1 cellular context compared by ENCODE assay signal in genomic region chr1:214044438-214045214, GRCh38.
TF ChIP-seq lines count a peak whose summit lies in the region.

No MANE protein-coding gene starts in this region.

TF ChIP-seq in HepG2, 621 proteins besides CTCF, POLR2A, EP300 and RAD21 (continued from another document and continues in another):
- no peak for TF ChIP-seq ZNF407 (CRISPR knock-in tag; IDR thresholded peaks at IDR 0.05; ENCODE audit: not compliant biosample characterization)
- TF ChIP-seq U2AF2 (IDR thresholded peaks at IDR 0.05; ENCODE audit: low read depth, low read length): no peak
- TF ChIP-seq SMYD3 (CRISPR knock-in tag; IDR thresholded peaks at IDR 0.05): no peak
- TF ChIP-seq CHD2 (IDR thresholded peaks at IDR 0.05; ENCODE audit: low read depth, low read length): no peak
- TF ChIP-seq ZMYM2 (CRISPR knock-in tag; IDR thresholded peaks at IDR 0.05): no peak
- TF ChIP-seq ZNF562 (CRISPR knock-in tag; IDR thresholded peaks at IDR 0.05; ENCODE audit: borderline replicate concordance): no peak
- TF ChIP-seq E2F1 (CRISPR knock-in tag; IDR thresholded peaks at IDR 0.05): no peak
- TF ChIP-seq MYC (CRISPR knock-in tag; IDR thresholded peaks at IDR 0.05; ENCODE audit: borderline replicate concordance): no peak
- TF ChIP-seq YEATS2 (CRISPR knock-in tag; IDR thresholded peaks at IDR 0.05; ENCODE audit: borderline replicate concordance): no peak
- TF ChIP-seq GZF1 (CRISPR knock-in tag; IDR thresholded peaks at IDR 0.05): no peak
- no peak for TF ChIP-seq ZNF724P (CRISPR knock-in tag; IDR thresholded peaks at IDR 0.05; ENCODE audit: borderline replicate concordance)
- no peak for TF ChIP-seq KDM5B (CRISPR knock-in tag; IDR thresholded peaks at IDR 0.05; ENCODE audit: borderline replicate concordance)
- no peak for TF ChIP-seq RFX3 (CRISPR knock-in tag; IDR thresholded peaks at IDR 0.05)
- no peak for TF ChIP-seq BHLHE40 (IDR thresholded peaks at IDR 0.05; ENCODE audit: low read length)
- TF ChIP-seq ZNF776 (CRISPR knock-in tag; IDR thresholded peaks at IDR 0.05): no peak
- TF ChIP-seq PATZ1 (CRISPR knock-in tag; IDR thresholded peaks at IDR 0.05): peak; percentile 50; the same call in 1 of the 2 replicates
- TF ChIP-seq ZSCAN31 (CRISPR knock-in tag; IDR thresholded peaks at IDR 0.05; ENCODE audit: low read depth): no peak
- TF ChIP-seq ZNF780A (CRISPR knock-in tag; IDR thresholded peaks at IDR 0.05): no peak
- TF ChIP-seq ZNF350 (CRISPR knock-in tag; IDR thresholded peaks at IDR 0.05; ENCODE audit: borderline replicate concordance, low read depth): no peak
- no peak for TF ChIP-seq TARDBP (CRISPR knock-in tag; IDR thresholded peaks at IDR 0.05)
- no peak for TF ChIP-seq ZBTB42 (CRISPR knock-in tag; IDR thresholded peaks at IDR 0.05)
- TF ChIP-seq ASH2L (IDR thresholded peaks at IDR 0.05; ENCODE audit: insufficient read length, low read depth, low read length): no peak
- TF ChIP-seq GRHL1 (CRISPR knock-in tag; conservative IDR thresholded peaks at IDR 0.05): no peak
- peak; percentile 40; the same call in 1 of the 2 replicates for TF ChIP-seq PITX1 (CRISPR knock-in tag; IDR thresholded peaks at IDR 0.05)
- no peak for TF ChIP-seq TFDP2 (CRISPR knock-in tag; IDR thresholded peaks at IDR 0.05)
- no peak for TF ChIP-seq CSRNP2 (CRISPR knock-in tag; conservative IDR thresholded peaks at IDR 0.05; ENCODE audit: low read depth)
- no peak for TF ChIP-seq PRPF4 (IDR thresholded peaks at IDR 0.05; ENCODE audit: low read depth, low read length, poor library complexity, severe bottlenecking)
- TF ChIP-seq ZXDC (CRISPR knock-in tag; IDR thresholded peaks at IDR 0.05): no peak
- TF ChIP-seq IKZF1 (IDR thresholded peaks at IDR 0.05): no peak
- TF ChIP-seq ZBTB39 (CRISPR knock-in tag; IDR thresholded peaks at IDR 0.05): peak; percentile 72; the same call in 1 of the 2 replicates
- TF ChIP-seq GPN1 (CRISPR knock-in tag; IDR thresholded peaks at IDR 0.05; ENCODE audit: borderline replicate concordance): no peak
- TF ChIP-seq GLMP (CRISPR knock-in tag; IDR thresholded peaks at IDR 0.05; ENCODE audit: borderline replicate concordance): no peak
- TF ChIP-seq ZFY (CRISPR knock-in tag; IDR thresholded peaks at IDR 0.05): no peak; the same call in none of the 2 replicates
- TF ChIP-seq NKX3-1 (CRISPR knock-in tag; IDR thresholded peaks at IDR 0.05): no peak
- no peak for TF ChIP-seq DNMT3B (CRISPR knock-in tag; conservative IDR thresholded peaks at IDR 0.05)
- TF ChIP-seq ZNF224 (CRISPR knock-in tag; IDR thresholded peaks at IDR 0.05): no peak
- no peak for TF ChIP-seq CC2D1A (CRISPR knock-in tag; IDR thresholded peaks at IDR 0.05)
- peak; percentile 28; the same call in 1 of the 2 replicates for TF ChIP-seq IRF2 (CRISPR knock-in tag; IDR thresholded peaks at IDR 0.05)
- TF ChIP-seq SRSF1 (optimal IDR thresholded peaks at IDR 0.05; ENCODE audit: low read depth, low read length): no peak
- no peak for TF ChIP-seq DR1 (CRISPR knock-in tag; IDR thresholded peaks at IDR 0.05)
